In the genomic region with DNA sequence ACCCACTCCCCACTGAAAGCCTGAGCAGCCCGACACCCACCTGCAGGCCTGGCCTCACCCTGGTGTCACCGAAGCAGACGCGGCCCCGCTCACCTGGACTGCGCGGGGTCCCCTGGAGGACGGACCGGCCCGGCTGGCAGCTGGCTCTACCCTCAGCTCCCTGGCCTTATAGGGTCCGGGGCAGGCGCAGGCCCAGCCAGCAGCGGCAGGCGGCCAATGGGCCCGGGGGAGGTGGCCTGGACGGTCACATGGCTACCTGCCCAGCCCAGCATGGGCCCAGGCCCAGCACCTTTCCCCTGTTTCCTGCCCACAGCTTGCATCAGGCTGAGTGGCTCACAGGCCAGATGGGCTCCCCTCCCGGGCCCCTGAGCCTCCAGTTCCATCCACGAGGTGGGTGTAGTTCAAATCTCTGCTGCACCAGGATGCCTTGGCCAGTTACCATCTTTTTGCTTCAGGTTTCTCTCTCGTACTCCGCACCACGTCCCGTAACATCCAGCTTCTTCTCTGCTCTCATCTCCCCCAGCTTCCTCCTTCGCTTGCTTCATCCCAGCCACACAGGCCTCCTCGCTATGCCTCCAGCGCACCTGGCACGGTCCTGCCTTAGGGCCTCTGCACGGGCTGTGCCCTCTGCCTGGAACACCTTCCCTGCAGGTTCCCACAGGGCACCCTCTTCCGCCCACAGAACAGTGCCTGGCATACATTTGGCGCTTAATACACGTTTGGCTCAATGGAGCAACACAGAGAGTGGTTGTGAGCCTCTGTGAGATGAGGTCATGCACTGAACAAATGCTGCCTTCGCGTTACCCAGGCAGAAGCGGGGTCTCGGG, we compare ENCODE assay signal across 10 cellular contexts. TPM values are rescaled to one million over a fixed set of nuclear protein-coding genes. Genes with fewer than 3 reads are reported as not detected.
DNase-seq lines count a peak whose midpoint lies in the region; TF ChIP-seq lines count a peak whose summit lies in the region.
"Had no signal": no experiment of that assay in that cellular context is flagged by ENCODE, and none has a peak within 500 bp of the region (broad histone marks: within the 10 kb centered on the region; RNA-seq: fewer than 3 reads in every experiment).

A gene with protein sequence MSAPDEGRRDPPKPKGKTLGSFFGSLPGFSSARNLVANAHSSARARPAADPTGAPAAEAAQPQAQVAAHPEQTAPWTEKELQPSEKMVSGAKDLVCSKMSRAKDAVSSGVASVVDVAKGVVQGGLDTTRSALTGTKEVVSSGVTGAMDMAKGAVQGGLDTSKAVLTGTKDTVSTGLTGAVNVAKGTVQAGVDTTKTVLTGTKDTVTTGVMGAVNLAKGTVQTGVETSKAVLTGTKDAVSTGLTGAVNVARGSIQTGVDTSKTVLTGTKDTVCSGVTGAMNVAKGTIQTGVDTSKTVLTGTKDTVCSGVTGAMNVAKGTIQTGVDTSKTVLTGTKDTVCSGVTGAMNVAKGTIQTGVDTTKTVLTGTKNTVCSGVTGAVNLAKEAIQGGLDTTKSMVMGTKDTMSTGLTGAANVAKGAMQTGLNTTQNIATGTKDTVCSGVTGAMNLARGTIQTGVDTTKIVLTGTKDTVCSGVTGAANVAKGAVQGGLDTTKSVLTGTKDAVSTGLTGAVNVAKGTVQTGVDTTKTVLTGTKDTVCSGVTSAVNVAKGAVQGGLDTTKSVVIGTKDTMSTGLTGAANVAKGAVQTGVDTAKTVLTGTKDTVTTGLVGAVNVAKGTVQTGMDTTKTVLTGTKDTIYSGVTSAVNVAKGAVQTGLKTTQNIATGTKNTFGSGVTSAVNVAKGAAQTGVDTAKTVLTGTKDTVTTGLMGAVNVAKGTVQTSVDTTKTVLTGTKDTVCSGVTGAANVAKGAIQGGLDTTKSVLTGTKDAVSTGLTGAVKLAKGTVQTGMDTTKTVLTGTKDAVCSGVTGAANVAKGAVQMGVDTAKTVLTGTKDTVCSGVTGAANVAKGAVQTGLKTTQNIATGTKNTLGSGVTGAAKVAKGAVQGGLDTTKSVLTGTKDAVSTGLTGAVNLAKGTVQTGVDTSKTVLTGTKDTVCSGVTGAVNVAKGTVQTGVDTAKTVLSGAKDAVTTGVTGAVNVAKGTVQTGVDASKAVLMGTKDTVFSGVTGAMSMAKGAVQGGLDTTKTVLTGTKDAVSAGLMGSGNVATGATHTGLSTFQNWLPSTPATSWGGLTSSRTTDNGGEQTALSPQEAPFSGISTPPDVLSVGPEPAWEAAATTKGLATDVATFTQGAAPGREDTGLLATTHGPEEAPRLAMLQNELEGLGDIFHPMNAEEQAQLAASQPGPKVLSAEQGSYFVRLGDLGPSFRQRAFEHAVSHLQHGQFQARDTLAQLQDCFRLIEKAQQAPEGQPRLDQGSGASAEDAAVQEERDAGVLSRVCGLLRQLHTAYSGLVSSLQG (N-terminal part only) (minus strand): TSS at position 142 of the 827 bp plus-strand sequence. CDS start 214 bp downstream, outside the sequence.

- peak within 1 kb of the TSS; percentile 7 for H3K27ac ChIP-seq in angular gyrus (ENCODE audit: low read depth, low read length)
- H3K27ac ChIP-seq: HL-60 had no signal

- intact Hi-C loops in cardiac septum (cut with DNase I), result no loop called here

- DNase-seq in Daoy (ENCODE audit: low read depth), result peak; percentile 86
- DNase-seq in cardiac septum (ENCODE audit: low spot score), result peak; percentile 90
- peak; percentile 16 for DNase-seq in pons (ENCODE audit: low spot score)
- DNase-seq in T1000 (lab: John Stamatoyannopoulos, UW), result no peak
- no peak for DNase-seq in NCI-H146 treated with DMSO at 0.1 percent for 48 hours (lab: John Stamatoyannopoulos, UW; ENCODE audit: unreplicated experiment)
- DNase-seq in GM10266 (ENCODE audit: extremely low spot score), result no peak
- no peak for DNase-seq in NCI-H1694 treated with DMSO at 0.1 percent for 48 hours (lab: John Stamatoyannopoulos, UW)
- DNase-seq: NCI-H526 treated with DMSO at 0.1 percent for 48 hours had no signal

- no peak for TF ChIP-seq CTCF in GM10266 (IDR thresholded peaks at IDR 0.05; ENCODE audit: control insufficient read depth, insufficient read depth, low read depth, missing control alignments)

RNA-seq across cellular contexts. Expression of the gene that starts here (rescaled TPM):
- total RNA-seq in Daoy (2014; rRNA removed; shearing (Covaris generic)), result 0.57 and 0.69 TPM in 2 replicates
- 89.8 TPM for total RNA-seq in cardiac septum

Comparison
In these comparisons a context has a peak if more than half of its experiments do, and no peak if none do; other contexts are left out.
1. RNA of the gene that starts here (total RNA-seq): 89.8 TPM in cardiac septum (single experiment); 0.57 to 0.69 TPM in Daoy; every median in the first group is over 10 times any median in the second.
2. Peak in DNase-seq in Daoy; RNA of the gene not detected or under 1 TPM.
3. DNase-seq: peak in cardiac septum (single experiment) and pons (single experiment); none in T1000 (single experiment), NCI-H146 treated with DMSO at 0.1 percent for 48 hours (single experiment), GM10266 (single experiment) and NCI-H1694 treated with DMSO at 0.1 percent for 48 hours (single experiment).